9 cellular contexts compared by ENCODE assay signal in genomic region chr20:51801220-51801991, GRCh38. TPM values are rescaled to one million over a fixed set of nuclear protein-coding genes. Genes with fewer than 3 reads are reported as not detected.
DNase-seq lines count a peak whose midpoint lies in the region; ATAC-seq and TF ChIP-seq lines count a peak whose summit lies in the region.
"Had no signal": no experiment of that assay in that cellular context is flagged by ENCODE, and none has a peak within 500 bp of the region (broad histone marks: within the 10 kb centered on the region; RNA-seq: fewer than 3 reads in every experiment).

No MANE protein-coding gene starts in this region.

- WGBS in testis, 2 donors: 0 to 1% methylated on average over 25 to 53 of the region's 53 CpGs

- H3K9me3 ChIP-seq in adipocyte (ENCODE audit: control insufficient read depth, low read length): no peaks in the 10 kb centered on the region
- no peaks in the 10 kb centered on the region for H3K9me3 ChIP-seq in iPS-20b (ENCODE audit: insufficient read depth, low read depth, low read length)
- H3K9me3 ChIP-seq in testis: no peaks in the 10 kb centered on the region

- H3K36me3 ChIP-seq in adipocyte (ENCODE audit: control insufficient read depth, insufficient read depth, low read length, severe bottlenecking): no peaks in the 10 kb centered on the region
- H3K36me3 ChIP-seq in iPS-20b (ENCODE audit: insufficient read depth, low read depth, low read length): peaks cover 11% of the 10 kb centered on the region
- no peaks in the 10 kb centered on the region for H3K36me3 ChIP-seq in testis (ENCODE audit: low read depth, missing control alignments)

- ATAC-seq in HG03135 (IDR thresholded peaks at IDR 0.05; ENCODE audit: unreplicated experiment): no peak

- H3K4me3 ChIP-seq in adipocyte (ENCODE audit: low read length) (peak overlapping the region; percentile 82), iPS-20b (ENCODE audit: low read length) (peak overlapping the region; percentile 83), testis (peak overlapping the region; percentile 43 to 72)

- H3K27me3 ChIP-seq in adipocyte (replicated peaks; ENCODE audit: control insufficient read depth, insufficient read depth, low read length) (peaks cover 13% of the 10 kb centered on the region), iPS-20b (ENCODE audit: insufficient read depth, low read length) (no peaks in the 10 kb centered on the region), testis (no peaks in the 10 kb centered on the region)

- TF ChIP-seq POLR2A in testis (IDR thresholded peaks at IDR 0.05): no peak

- H3K4me1 ChIP-seq in adipocyte (ENCODE audit: control insufficient read depth, insufficient read depth, low read length): peaks cover 9% of the 10 kb centered on the region
- peaks cover 24% of the 10 kb centered on the region for H3K4me1 ChIP-seq in iPS-20b (ENCODE audit: insufficient read depth, low read length)
- H3K4me1 ChIP-seq in testis: peaks cover 6% of the 10 kb centered on the region

- DNase-seq in NCI-H524 (lab: John Stamatoyannopoulos, UW): peak; percentile 7 to 42
- DNase-seq in NCI-H524 treated with DMSO at 0.1 percent for 48 hours (lab: John Stamatoyannopoulos, UW): no peak
- DNase-seq in adipocyte (ENCODE audit: low read depth): peak; percentile 24
- no peak for DNase-seq in testis
- no peak for DNase-seq in COLO668 (lab: John Stamatoyannopoulos, UW; ENCODE audit: unreplicated experiment)
- DNase-seq in foreskin melanocyte: no peak
- DNase-seq: NCI-H446 treated with DMSO at 0.1 percent for 48 hours had no signal

- H3K27ac ChIP-seq in iPS-20b (ENCODE audit: low read length) (peak overlapping the region; percentile 95), testis (peak overlapping the region; percentile 1 to 27)

- H3K9ac ChIP-seq in adipocyte (ENCODE audit: low read length) (peak overlapping the region; percentile 72), iPS-20b (ENCODE audit: low read depth, low read length) (peak overlapping the region; percentile 99)

- TF ChIP-seq CTCF in testis (IDR thresholded peaks at IDR 0.05): no peak

- intact Hi-C loops in testis (cut with DNase I; ENCODE audit: low total_unique reads): no loop called here

RNA-seq across cellular contexts. Expression of gene SALL4, which starts 0.9 kb away (rescaled TPM):
- 10 to 100 TPM; 23.5 to 27.8 TPM for total RNA-seq in testis
- 8.4 TPM for polyA plus RNA-seq in testis (ENCODE audit: insufficient read depth, low read depth, low replicate concordance)

RNA-seq across cellular contexts. Expression of gene ATP9A, which starts 33.2 kb away (rescaled TPM):
- total RNA-seq in testis: 100 to 1,000 TPM in 1 of 2 donors, 10 to 100 TPM in 1; 89.3 to 128 TPM
- polyA plus RNA-seq in testis (ENCODE audit: insufficient read depth, low read depth, low replicate concordance): 46.4 TPM

Comparison
In these comparisons a context has a peak if more than half of its experiments do, and no peak if none do; other contexts are left out.
1. DNase-seq: peak in NCI-H524 (2 of 2) and adipocyte (single experiment); none in NCI-H524 treated with DMSO at 0.1 percent for 48 hours (single experiment), testis (single experiment), COLO668 (single experiment) and foreskin melanocyte (single experiment).
2. Peak in every context shown above with its lines, with median percentiles within 50 percentile points of each other: H3K4me3 ChIP-seq.